Comparison of ENCODE assay signal across 20 cellular contexts in genomic region chr1:48043524-48043923, GRCh38. TPM values are rescaled to one million over a fixed set of nuclear protein-coding genes. Genes with fewer than 3 reads are reported as not detected.
DNase-seq lines count a peak whose midpoint lies in the region; TF ChIP-seq lines count a peak whose summit lies in the region.
"Had no signal": no experiment of that assay in that cellular context is flagged by ENCODE, and none has a peak within 500 bp of the region (broad histone marks: within the 10 kb centered on the region; RNA-seq: fewer than 3 reads in every experiment).

No MANE protein-coding gene starts in this region.

- no peak overlapping the region for H3K4me3 Mint-ChIP-seq in endodermal cell
- H3K4me3 Mint-ChIP-seq: activated CD4-positive, alpha-beta T cell treated with anti-CD3 and anti-CD28 coated beads, Interleukin-2, amount 10 ng/mL, durations not matched to agents 24 days and 14 days; activated naive CD4-positive, alpha-beta T cell treated with anti-CD3 and anti-CD28 coated beads, Interleukin-2, amount 10 ng/mL, durations not matched to agents 7 days and 5 days; brain; memory B cell; nephron; type B pancreatic cell had no signal

- DNase-seq in NCI-H748 (lab: John Stamatoyannopoulos, UW; ENCODE audit: unreplicated experiment) (peak; percentile 62), NCI-H748 treated with DMSO at 0.1 percent for 48 hours (lab: John Stamatoyannopoulos, UW) (no peak), NCI-H2196 treated with DMSO at 0.1 percent for 48 hours (lab: John Stamatoyannopoulos, UW; ENCODE audit: unreplicated experiment) (peak; percentile 29), endodermal cell (peak; percentile 82), GM20000 (ENCODE audit: low spot score) (no peak), suprapubic skin (ENCODE audit: low spot score in 2 of 2) (no peak), GM03348 (ENCODE audit: low spot score) (no peak), NCI-H1694 treated with DMSO at 0.1 percent for 48 hours (lab: John Stamatoyannopoulos, UW) (no peak)
- DNase-seq: activated CD4-positive, alpha-beta T cell treated with anti-CD3 and anti-CD28 coated beads, Interleukin-2, amount 10 ng/mL, durations not matched to agents 24 days and 14 days; activated naive CD4-positive, alpha-beta T cell treated with anti-CD3 and anti-CD28 coated beads, Interleukin-2, amount 10 ng/mL, durations not matched to agents 7 days and 5 days; cortex of kidney; KBM-7; NCI-H1930; stimulated activated naive CD8-positive, alpha-beta T cell treated with anti-CD3 and anti-CD28 coated beads, Interleukin-15, Interleukin-2, amounts not matched to agents 100 U/mL and 50 U/mL, for 24 hours had no signal

- no peak for TF ChIP-seq POLR2A in suprapubic skin (IDR thresholded peaks at IDR 0.05)

- peak overlapping the region; percentile 56 for H3K27ac Mint-ChIP-seq in endodermal cell
- H3K27ac Mint-ChIP-seq: activated CD4-positive, alpha-beta T cell treated with anti-CD3 and anti-CD28 coated beads, Interleukin-2, amount 10 ng/mL, durations not matched to agents 24 days and 14 days; activated naive CD4-positive, alpha-beta T cell treated with anti-CD3 and anti-CD28 coated beads, Interleukin-2, amount 10 ng/mL, durations not matched to agents 7 days and 5 days; memory B cell; type B pancreatic cell had no signal

- peaks cover 61% of the 10 kb centered on the region for H3K4me1 Mint-ChIP-seq in endodermal cell
- H3K4me1 Mint-ChIP-seq: activated CD4-positive, alpha-beta T cell treated with anti-CD3 and anti-CD28 coated beads, Interleukin-2, amount 10 ng/mL, durations not matched to agents 24 days and 14 days; activated naive CD4-positive, alpha-beta T cell treated with anti-CD3 and anti-CD28 coated beads, Interleukin-2, amount 10 ng/mL, durations not matched to agents 7 days and 5 days had no signal

- no peak overlapping the region for H3K9ac ChIP-seq in endodermal cell (ENCODE audit: extremely low read depth, low read length, poor library complexity, severe bottlenecking)

- no peaks in the 10 kb centered on the region for H3K9me3 ChIP-seq in endodermal cell (ENCODE audit: control insufficient read depth, low read length)
- no peaks in the 10 kb centered on the region for H3K9me3 ChIP-seq in suprapubic skin

- H3K36me3 ChIP-seq in endodermal cell (ENCODE audit: control insufficient read depth, insufficient read depth, low read length): no peaks in the 10 kb centered on the region
- H3K36me3 ChIP-seq in suprapubic skin: no peaks in the 10 kb centered on the region

- H3K9me3 Mint-ChIP-seq in endodermal cell: no peaks in the 10 kb centered on the region
- H3K9me3 Mint-ChIP-seq: activated CD4-positive, alpha-beta T cell treated with anti-CD3 and anti-CD28 coated beads, Interleukin-2, amount 10 ng/mL, durations not matched to agents 24 days and 14 days; activated naive CD4-positive, alpha-beta T cell treated with anti-CD3 and anti-CD28 coated beads, Interleukin-2, amount 10 ng/mL, durations not matched to agents 7 days and 5 days; nephron; type B pancreatic cell had no signal

- WGBS in endodermal cell (ENCODE audit: insufficient coverage in 1 of 2, insufficient read length in 1 of 2), 2 experiments: 50 to 60% methylated on average over 1 of the region's 1 CpG
- WGBS in suprapubic skin: 46% methylated on average over 1 of the region's 1 CpG

- H3K4me3 ChIP-seq in endodermal cell (ENCODE audit: low read length) (no peak overlapping the region), suprapubic skin (no peak overlapping the region)
- H3K4me3 ChIP-seq: SK-N-MC had no signal

- TF ChIP-seq CTCF in endodermal cell (conservative IDR thresholded peaks at IDR 0.05) (no peak), GM20000 (IDR thresholded peaks at IDR 0.05; ENCODE audit: extremely low read depth, missing control alignments) (no peak), suprapubic skin (IDR thresholded peaks at IDR 0.05) (no peak)

- no peak for TF ChIP-seq EP300 in suprapubic skin (IDR thresholded peaks at IDR 0.05)

- H3K4me1 ChIP-seq in endodermal cell (ENCODE audit: control insufficient read depth, insufficient read depth, low read length) (peaks cover 34% of the 10 kb centered on the region), suprapubic skin (peaks cover 16% of the 10 kb centered on the region)

- H3K27me3 ChIP-seq in endodermal cell (ENCODE audit: control insufficient read depth, insufficient read depth, low read length, poor library complexity, severe bottlenecking): no peaks in the 10 kb centered on the region
- H3K27me3 ChIP-seq in suprapubic skin: peaks cover 4% of the 10 kb centered on the region

- no peaks in the 10 kb centered on the region for H3K36me3 Mint-ChIP-seq in endodermal cell (ENCODE audit: low read depth)
- H3K36me3 Mint-ChIP-seq: activated naive CD4-positive, alpha-beta T cell treated with anti-CD3 and anti-CD28 coated beads, Interleukin-2, amount 10 ng/mL, durations not matched to agents 7 days and 5 days; brain; memory B cell; type B pancreatic cell had no signal

- no peak overlapping the region for H3K27ac ChIP-seq in endodermal cell (ENCODE audit: low read depth, low read length)
- no peak overlapping the region for H3K27ac ChIP-seq in suprapubic skin
- H3K27ac ChIP-seq: SK-N-MC had no signal

- peaks cover 12% of the 10 kb centered on the region for H3K27me3 Mint-ChIP-seq in endodermal cell (ENCODE audit: insufficient read depth)

RNA-seq across cellular contexts. Expression of gene TRABD2B, which starts 46.3 kb away (rescaled TPM):
- total RNA-seq in endodermal cell (10 to 100 TPM; 24.4 to 28.0 TPM), suprapubic skin (1 to 10 TPM in 3 of 4 donors, under 1 TPM in 1; 0.83 to 2.6 (median 1.9) TPM)
- 6.2 TPM for polyA plus RNA-seq in endodermal cell (2013, experiment 1 of 2)
- polyA plus RNA-seq in endodermal cell (2013, experiment 2 of 2): 6.0 TPM
- total RNA-seq: activated CD4-positive, alpha-beta T cell treated with anti-CD3 and anti-CD28 coated beads, Interleukin-2, amount 10 ng/mL, durations not matched to agents 24 days and 14 days; pulmonary artery endothelial cell had no signal

Comparison
In these comparisons a context has a peak if more than half of its experiments do, and no peak if none do; other contexts are left out.
1. DNase-seq: peak in NCI-H748 (single experiment), NCI-H2196 treated with DMSO at 0.1 percent for 48 hours (single experiment) and endodermal cell (single experiment); none in NCI-H748 treated with DMSO at 0.1 percent for 48 hours (single experiment), GM20000 (single experiment), suprapubic skin (0 of 2), GM03348 (single experiment) and NCI-H1694 treated with DMSO at 0.1 percent for 48 hours (single experiment).
2. RNA of gene TRABD2B, which starts 46.3 kb away (total RNA-seq): 24.4 to 28.0 TPM in endodermal cell; 0.83 to 2.6 TPM in suprapubic skin; every median in the first group is over 4 times any median in the second.